Comparison of ENCODE assay signal across 18 cellular contexts in genomic region chr9:93205896-93206575, GRCh38. TPM values are rescaled to one million over a fixed set of nuclear protein-coding genes. Genes with fewer than 3 reads are reported as not detected.
DNase-seq lines count a peak whose midpoint lies in the region; ATAC-seq, FAIRE-seq and TF ChIP-seq lines count a peak whose summit lies in the region.
"Had no signal": no experiment of that assay in that cellular context is flagged by ENCODE, and none has a peak within 500 bp of the region (broad histone marks: within the 10 kb centered on the region; RNA-seq: fewer than 3 reads in every experiment).

No MANE protein-coding gene starts in this region.

- no peak overlapping the region for H3K14ac ChIP-seq in neuronal stem cell (ENCODE audit: low read length)

- H3K9me3 ChIP-seq in kidney (ENCODE audit: control insufficient read depth in 1 of 2, low read length in 2 of 2): no peaks in the 10 kb centered on the region
- H3K9me3 ChIP-seq in neuronal stem cell (replicated peaks in 1 of 2; ENCODE audit: control insufficient read depth in 2 of 2, insufficient read depth in 1 of 2, low read depth in 1 of 2, low read length in 2 of 2): no peaks in the 10 kb centered on the region
- H3K9me3 ChIP-seq: BE2C had no signal

- no peaks in the 10 kb centered on the region for H3K36me3 ChIP-seq in kidney (ENCODE audit: control insufficient read depth in 1 of 2, insufficient read depth in 2 of 2, low read length in 2 of 2)
- peaks cover 0 to 2% of the 10 kb centered on the region in 2 donors for H3K36me3 ChIP-seq in neuronal stem cell (replicated peaks in 1 of 2; ENCODE audit: control insufficient read depth in 2 of 2, insufficient read depth in 2 of 2, low read length in 2 of 2)
- H3K36me3 ChIP-seq: BE2C had no signal

- intact Hi-C loops in Right ventricle myocardium inferior (cut with DNase I): loop anchor here (2.0 kb wide), 1 partner anchor 19 kb away; no protein-coding TSS in a partner anchor
- intact Hi-C loops in cardiac septum (cut with DNase I): loop anchor here (1.0 kb wide), 1 partner anchor 19 kb away; no protein-coding TSS in a partner anchor
- intact Hi-C loops in kidney (cut with DNase I): no loop called here

- TF ChIP-seq CTCF in kidney (IDR thresholded peaks at IDR 0.05; ENCODE audit: borderline replicate concordance, extremely low read depth, insufficient read depth): no peak

- H2BK5ac ChIP-seq in neuronal stem cell (ENCODE audit: low read length): no peak overlapping the region

- H3K4me3 ChIP-seq in kidney (ENCODE audit: low read length in 2 of 2) (no peak overlapping the region), neuronal stem cell (ENCODE audit: low read length in 2 of 2) (no peak overlapping the region)
- H3K4me3 ChIP-seq: SK-N-MC had no signal

- peak; percentile 31 for ATAC-seq in Right ventricle myocardium inferior

- no peak overlapping the region for H3K23ac ChIP-seq in neuronal stem cell (ENCODE audit: low read depth, low read length, poor library complexity)

- no CpG with 5 or more reads among the region's 12 CpGs for WGBS in neuronal stem cell (ENCODE audit: extremely low coverage in 2 of 2, insufficient read length in 2 of 2, insufficient replicate concordance in 1 of 2), 2 donors

- peak overlapping the region; percentile 92 for H2AK5ac ChIP-seq in neuronal stem cell (ENCODE audit: low read depth, low read length)

- H4K8ac ChIP-seq in neuronal stem cell (ENCODE audit: low read depth, low read length): no peak overlapping the region

- peaks cover 0 to 3% (median 0%) of the 10 kb centered on the region in 3 experiments for H3K27me3 ChIP-seq in neuronal stem cell (ENCODE audit: control insufficient read depth in 3 of 3, insufficient read depth in 3 of 3, low read depth in 1 of 3, low read length in 3 of 3)
- H3K27me3 ChIP-seq: BE2C had no signal

- H3K18ac ChIP-seq in neuronal stem cell (ENCODE audit: low read length): peak overlapping the region; percentile 49

- no peak overlapping the region for H4K91ac ChIP-seq in neuronal stem cell (ENCODE audit: low read depth, low read length, poor library complexity)

- H3K27ac ChIP-seq in kidney (ENCODE audit: low read depth in 2 of 2, low read length in 2 of 2): no peak overlapping the region
- no peak overlapping the region for H3K27ac ChIP-seq in neuronal stem cell (replicated peaks; ENCODE audit: low read length)
- H3K27ac ChIP-seq: SK-N-MC had no signal

- no peak overlapping the region for H2AFZ ChIP-seq in neuronal stem cell (ENCODE audit: low read length)

- H3K79me1 ChIP-seq in neuronal stem cell (ENCODE audit: low read depth, low read length): peaks cover 8% of the 10 kb centered on the region

- no peak overlapping the region for H3K4me2 ChIP-seq in neuronal stem cell (ENCODE audit: insufficient read depth, low read length, poor library complexity, severe bottlenecking)

- no peak overlapping the region for H2BK15ac ChIP-seq in neuronal stem cell (ENCODE audit: low read length)

- H3K4me1 ChIP-seq in kidney (ENCODE audit: control insufficient read depth in 1 of 2, insufficient read depth in 1 of 2, low read depth in 1 of 2, low read length in 2 of 2) (peaks cover 0 to 6% of the 10 kb centered on the region in 2 donors), neuronal stem cell (ENCODE audit: control insufficient read depth in 2 of 2, insufficient read depth in 1 of 2, low read depth in 1 of 2, low read length in 2 of 2) (peaks cover 50 to 53% of the 10 kb centered on the region in 2 donors)

- DNase-seq in Right ventricle myocardium inferior (ENCODE audit: missing footprints) (peak; percentile 70), cardiac septum (ENCODE audit: low spot score) (no peak), kidney (peak; percentile 71), neuronal stem cell (ENCODE audit: low spot score) (no peak), glomerular visceral epithelial cell (ENCODE audit: extremely low spot score) (no peak), NCI-H2171 (lab: John Stamatoyannopoulos, UW) (no peak), UCSD-AML1 (lab: John Stamatoyannopoulos, UW; ENCODE audit: unreplicated experiment) (no peak), hypothalamus (lab: John Stamatoyannopoulos, UW) (no peak)
- DNase-seq: central memory CD4-positive, alpha-beta T cell; effector memory CD8-positive, alpha-beta T cell; GF-D8; kidney glomerular epithelial cell; T-helper 9 cell had no signal

- no peak overlapping the region for H2BK120ac ChIP-seq in neuronal stem cell (ENCODE audit: low read depth, low read length)

- no peak overlapping the region for H3K4ac ChIP-seq in neuronal stem cell (ENCODE audit: low read length)

- FAIRE-seq in kidney (lab: Jason Lieb, UNC): no peak
- FAIRE-seq: GM12891 had no signal

- H2BK12ac ChIP-seq in neuronal stem cell (ENCODE audit: low read length): no peak overlapping the region

- no peak overlapping the region for H3K9ac ChIP-seq in kidney (ENCODE audit: low read length in 2 of 2)
- H3K9ac ChIP-seq in neuronal stem cell (ENCODE audit: low read depth, low read length, poor library complexity): peak overlapping the region; percentile 17

RNA-seq across cellular contexts. Expression of gene WNK2, which starts 22.1 kb away (rescaled TPM):
- 200 TPM for total RNA-seq in Right ventricle myocardium inferior
- total RNA-seq in cardiac septum: 123 TPM
- total RNA-seq in kidney: 4.8 TPM
- 1.5 TPM for polyA plus RNA-seq in kidney (ENCODE audit: insufficient read depth, low read depth, low replicate concordance)
- polyA plus RNA-seq in neuronal stem cell (2013, experiment 1 of 2): 22.1 TPM
- polyA plus RNA-seq in neuronal stem cell (2013, experiment 2 of 2): 22.8 TPM
- total RNA-seq: A172, HFFc6 had no signal

Comparison
In these comparisons a context has a peak if more than half of its experiments do, and no peak if none do; other contexts are left out.
1. DNase-seq: peak in Right ventricle myocardium inferior (single experiment) and kidney (single experiment); none in cardiac septum (single experiment), neuronal stem cell (single experiment), glomerular visceral epithelial cell (single experiment), NCI-H2171 (single experiment), UCSD-AML1 (single experiment) and hypothalamus (0 of 51).
2. RNA of gene WNK2, which starts 22.1 kb away (total RNA-seq): 200 TPM in Right ventricle myocardium inferior (single experiment) and 123 TPM in cardiac septum (single experiment); 4.8 TPM in kidney (single experiment); every median in the first group is over 10 times any median in the second.